Comparison of ENCODE assay signal across 19 cellular contexts in the genomic region with DNA sequence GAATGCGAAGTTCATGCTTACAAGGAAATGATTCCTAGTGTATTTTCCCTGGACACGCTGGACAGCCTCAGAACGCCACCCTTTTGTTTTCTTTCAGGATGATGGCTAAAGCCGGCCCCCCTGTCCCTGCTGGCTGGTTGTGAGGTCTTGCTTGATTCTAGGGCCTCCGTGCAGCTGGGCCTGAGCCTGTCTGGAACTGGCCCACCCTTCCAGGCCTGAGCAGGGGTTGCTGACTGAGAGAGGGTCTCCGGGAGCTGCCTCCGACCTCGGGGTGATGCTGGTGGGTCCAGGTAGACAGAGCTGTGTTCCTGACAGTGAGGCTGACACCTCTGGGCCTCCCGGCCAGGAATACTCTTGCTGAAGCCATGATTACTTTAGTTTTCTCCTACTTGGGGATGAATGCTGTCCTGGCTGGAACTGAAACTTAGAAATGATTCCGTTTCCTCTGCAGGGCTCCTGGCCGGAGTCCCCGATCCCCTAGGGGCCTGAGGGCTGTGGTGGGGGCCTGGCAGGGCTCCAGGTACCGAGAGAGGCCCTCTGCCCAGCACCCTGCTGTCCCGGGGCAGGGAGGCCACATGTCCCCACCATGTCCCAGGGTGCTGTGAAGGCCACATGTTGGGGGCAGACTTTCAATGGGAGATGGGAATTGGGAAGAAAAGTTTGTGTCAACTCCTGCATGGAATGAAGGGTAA. TPM values are rescaled to one million over a fixed set of nuclear protein-coding genes. Genes with fewer than 3 reads are reported as not detected.
DNase-seq lines count a peak whose midpoint lies in the region; ATAC-seq, FAIRE-seq and TF ChIP-seq lines count a peak whose summit lies in the region.
"Had no signal": no experiment of that assay in that cellular context is flagged by ENCODE, and none has a peak within 500 bp of the region (broad histone marks: within the 10 kb centered on the region; RNA-seq: fewer than 3 reads in every experiment).

No MANE protein-coding gene starts in this region.

- no peak overlapping the region for H2AK5ac ChIP-seq in mesendoderm (ENCODE audit: low read length)

- in situ Hi-C loops in K562 (cut with MboI): no loop called here

- H3K4me3 ChIP-seq in K562: no peak overlapping the region
- no peak overlapping the region for H3K4me3 ChIP-seq in heart left ventricle
- no peak overlapping the region for H3K4me3 ChIP-seq in tibial artery
- H3K4me3 ChIP-seq in mesendoderm (ENCODE audit: low read length): no peak overlapping the region
- H3K4me3 ChIP-seq: left lung, pancreas had no signal

- peaks cover 86 to 96% of the 10 kb centered on the region in 2 experiments for H3K27me3 ChIP-seq in K562 (ENCODE audit: control insufficient read depth in 2 of 2, insufficient read depth in 2 of 2, low read length in 2 of 2)
- no peaks in the 10 kb centered on the region for H3K27me3 ChIP-seq in heart left ventricle
- H3K27me3 ChIP-seq in tibial artery: no peaks in the 10 kb centered on the region
- no peaks in the 10 kb centered on the region for H3K27me3 ChIP-seq in mesendoderm (ENCODE audit: insufficient read depth, low read length, poor library complexity)
- H3K27me3 ChIP-seq: pancreas had no signal

- ATAC-seq in K562: no peak
- peak in 2 of 4 donors; percentile 20 to 32 for ATAC-seq in heart left ventricle
- ATAC-seq in HG03342 (IDR thresholded peaks at IDR 0.05; ENCODE audit: unreplicated experiment): no peak
- ATAC-seq: activated T-helper 17 cell treated with anti-CD3 and anti-CD28 coated beads, Interleukin-2, amount 50 U/mL, for 72 hours; left lung had no signal

- H4K8ac ChIP-seq in mesendoderm (ENCODE audit: low read depth, low read length): no peak overlapping the region

- H3K27me3 Mint-ChIP-seq in neural crest cell (ENCODE audit: low read depth): no peaks in the 10 kb centered on the region
- H3K27me3 Mint-ChIP-seq: activated naive CD8-positive, alpha-beta T cell treated with anti-CD3 and anti-CD28 coated beads for 36 hours; activated T-helper 17 cell treated with anti-CD3 and anti-CD28 coated beads, Interleukin-2, amount 50 U/mL, for 72 hours had no signal

- H3K4me1 Mint-ChIP-seq in neural crest cell: peaks cover 17% of the 10 kb centered on the region
- H3K4me1 Mint-ChIP-seq: activated naive CD8-positive, alpha-beta T cell treated with anti-CD3 and anti-CD28 coated beads for 36 hours; activated T-helper 17 cell treated with anti-CD3 and anti-CD28 coated beads, Interleukin-2, amount 50 U/mL, for 72 hours had no signal

- no peak for TF ChIP-seq POLR2A in K562 (conservative IDR thresholded peaks at IDR 0.05)
- TF ChIP-seq POLR2A in heart left ventricle (IDR thresholded peaks at IDR 0.05): no peak

- H3K27ac Mint-ChIP-seq in neural crest cell (ENCODE audit: unreplicated experiment): peak overlapping the region; percentile 37
- H3K27ac Mint-ChIP-seq: activated naive CD8-positive, alpha-beta T cell treated with anti-CD3 and anti-CD28 coated beads for 36 hours; activated T-helper 17 cell treated with anti-CD3 and anti-CD28 coated beads, Interleukin-2, amount 50 U/mL, for 72 hours had no signal

- no peaks in the 10 kb centered on the region for H3K9me3 Mint-ChIP-seq in neural crest cell
- H3K9me3 Mint-ChIP-seq: activated naive CD8-positive, alpha-beta T cell treated with anti-CD3 and anti-CD28 coated beads for 36 hours; activated T-helper 17 cell treated with anti-CD3 and anti-CD28 coated beads, Interleukin-2, amount 50 U/mL, for 72 hours had no signal

- TF ChIP-seq CTCF in K562 (IDR thresholded peaks at IDR 0.05 in 2 of 3, conservative IDR thresholded peaks at IDR 0.05 in 1 of 3; ENCODE audit: insufficient read depth in 2 of 3, low read depth in 1 of 3, low read length in 3 of 3) (no peak), heart left ventricle (IDR thresholded peaks at IDR 0.05) (no peak), neural crest cell (conservative IDR thresholded peaks at IDR 0.05) (no peak), tibial artery (IDR thresholded peaks at IDR 0.05) (no peak)

- no peak overlapping the region for H3K56ac ChIP-seq in mesendoderm (ENCODE audit: low read length)

- H3K18ac ChIP-seq in mesendoderm (ENCODE audit: low read length): no peak overlapping the region

- CTCF ChIA-PET in K562 (lab: Yijun Ruan, JAX; ENCODE audit: low intra/inter-chr PET ratio): no interaction called here

- no peak for FAIRE-seq in K562 (lab: Jason Lieb, UNC)
- FAIRE-seq: endometrium, HepG2, pancreas had no signal

- peaks cover 0 to 42% of the 10 kb centered on the region in 2 experiments; a peak in 1 of 5 replicates for H3K4me1 ChIP-seq in K562 (replicated peaks in 1 of 2; ENCODE audit: control insufficient read depth in 2 of 2, insufficient read depth in 2 of 2, low read length in 2 of 2)
- peaks cover 0 to 13% (median 7%) of the 10 kb centered on the region in 12 donors for H3K4me1 ChIP-seq in heart left ventricle
- peaks cover 0 to 26% (median 25%) of the 10 kb centered on the region in 4 donors for H3K4me1 ChIP-seq in tibial artery
- no peaks in the 10 kb centered on the region for H3K4me1 ChIP-seq in mesendoderm (ENCODE audit: control insufficient read depth, low read depth, low read length)
- H3K4me1 ChIP-seq: left lung, pancreas had no signal

- no TSS peak for BruUV-seq in K562 (replicated peaks; lab: Mats Ljungman, UMichigan)

- H3K4ac ChIP-seq in mesendoderm (ENCODE audit: low read depth, low read length): no peak overlapping the region

- H3K9ac ChIP-seq in K562 (ENCODE audit: insufficient read depth in 1 of 2, low read depth in 2 of 2, low read length in 2 of 2): no peak overlapping the region; a peak in 1 of 4 replicates
- H3K9ac ChIP-seq in mesendoderm (ENCODE audit: low read length): no peak overlapping the region

- H3K4me2 ChIP-seq in K562 (ENCODE audit: insufficient read depth, low read length) (no peak overlapping the region), mesendoderm (ENCODE audit: low read length) (no peak overlapping the region)

- no peaks in the 10 kb centered on the region for H3K79me2 ChIP-seq in K562 (ENCODE audit: control insufficient read depth, insufficient read depth, low read length)
- H3K79me2 ChIP-seq in mesendoderm (ENCODE audit: control insufficient read depth, insufficient read depth, low read length): no peaks in the 10 kb centered on the region

- TF ChIP-seq EP300 in K562 (IDR thresholded peaks at IDR 0.05; ENCODE audit: low read length): no peak

- H3K23ac ChIP-seq in mesendoderm (ENCODE audit: low read length): no peak overlapping the region

- H3K9me3 ChIP-seq in K562 (replicated peaks; ENCODE audit: control insufficient read depth, insufficient read depth, low read depth, low read length) (no peaks in the 10 kb centered on the region), heart left ventricle (no peaks in the 10 kb centered on the region), tibial artery (no peaks in the 10 kb centered on the region)
- H3K9me3 ChIP-seq: left lung, pancreas had no signal

- H2BK5ac ChIP-seq in mesendoderm (ENCODE audit: low read length): no peak overlapping the region

- H3K79me1 ChIP-seq in mesendoderm (ENCODE audit: low read length): no peaks in the 10 kb centered on the region

- H2AFZ ChIP-seq in K562 (ENCODE audit: low read depth, low read length): no peak overlapping the region

- TF ChIP-seq RAD21 in K562 (CRISPR knock-in tag; conservative IDR thresholded peaks at IDR 0.05 in 1 of 2, IDR thresholded peaks at IDR 0.05 in 1 of 2): no peak

- H3K4me3 Mint-ChIP-seq in neural crest cell: no peak overlapping the region
- H3K4me3 Mint-ChIP-seq: activated naive CD8-positive, alpha-beta T cell treated with anti-CD3 and anti-CD28 coated beads for 36 hours; activated T-helper 17 cell treated with anti-CD3 and anti-CD28 coated beads, Interleukin-2, amount 50 U/mL, for 72 hours had no signal

- no peak overlapping the region for H4K5ac ChIP-seq in mesendoderm (ENCODE audit: low read length)

- H4K20me1 ChIP-seq in K562 (replicated peaks; ENCODE audit: control insufficient read depth, insufficient read depth, low read length): peaks cover 9% of the 10 kb centered on the region

- no peaks in the 10 kb centered on the region for H3K36me3 Mint-ChIP-seq in neural crest cell (ENCODE audit: low read depth)
- H3K36me3 Mint-ChIP-seq: activated naive CD8-positive, alpha-beta T cell treated with anti-CD3 and anti-CD28 coated beads for 36 hours had no signal

- no peaks in the 10 kb centered on the region for H3K9me1 ChIP-seq in K562 (ENCODE audit: control insufficient read depth, insufficient read depth, low read length)

- no peak overlapping the region for H3K27ac ChIP-seq in K562 (ENCODE audit: extremely low read depth, low read depth, low read length)
- peak overlapping the region in 9 of 12 donors; percentile 13 to 69 (median 53) for H3K27ac ChIP-seq in heart left ventricle
- peak overlapping the region; percentile 49 to 70 for H3K27ac ChIP-seq in tibial artery
- no peak overlapping the region for H3K27ac ChIP-seq in mesendoderm (ENCODE audit: low read depth, low read length)
- H3K27ac ChIP-seq: left lung, pancreas, RWPE1 had no signal

- H3K36me3 ChIP-seq in K562 (ENCODE audit: control insufficient read depth, insufficient read depth, low read length): no peaks in the 10 kb centered on the region
- no peaks in the 10 kb centered on the region for H3K36me3 ChIP-seq in heart left ventricle
- H3K36me3 ChIP-seq in tibial artery: no peaks in the 10 kb centered on the region
- H3K36me3 ChIP-seq in mesendoderm (ENCODE audit: control insufficient read depth, insufficient read depth, low read length): no peaks in the 10 kb centered on the region
- H3K36me3 ChIP-seq: left lung, pancreas had no signal

- no peak overlapping the region for H2BK120ac ChIP-seq in mesendoderm (ENCODE audit: low read depth, low read length)

- 2% methylated on average over 14 of the region's 14 CpGs for WGBS in K562 (ENCODE audit: insufficient coverage, low coverage, missing lambda C conversion rate)
- 53 to 69% (median 59%) methylated on average over 14 of the region's 14 CpGs for WGBS in heart left ventricle, 4 donors
- WGBS in mesendoderm (ENCODE audit: extremely low coverage, insufficient coverage, low lambda C conversion rate): no CpG with 5 or more reads among the region's 14 CpGs

- no peak overlapping the region for H2BK15ac ChIP-seq in mesendoderm (replicated peaks; ENCODE audit: low read depth)

- intact Hi-C loops in K562 (cut with micrococcal nuclease) (no loop called here), heart left ventricle (cut with DNase I) (no loop called here), tibial artery (cut with DNase I; ENCODE audit: low total_unique reads) (no loop called here)

- DNase-seq in K562 (ENCODE audit: extremely low read depth in 1 of 4, low spot score in 3 of 4) (no peak), heart left ventricle (peak in 3 of 5 donors; percentile 23 to 32 (median 23)), neural crest cell (ENCODE audit: low read depth, low spot score) (no peak), tibial artery (peak; percentile 18 to 50), mesendoderm (no peak), AG08396 (ENCODE audit: low spot score) (no peak)
- DNase-seq: activated CD4-positive, alpha-beta T cell treated with anti-CD3 and anti-CD28 coated beads for 4 hours; activated naive CD8-positive, alpha-beta T cell treated with anti-CD3 and anti-CD28 coated beads for 36 hours; HCEC 1CT; NCI-H1105 treated with DMSO at 0.1 percent for 48 hours; NCI-H526; stimulated activated CD4-positive, alpha-beta T cell treated with anti-CD3 and anti-CD28 coated beads, Interleukin-4, amount 100 ng/mL, for 4 hours had no signal

- POLR2A ChIA-PET in K562 (lab: Yijun Ruan, JAX): no interaction called here

RNA-seq across cellular contexts. Expression of a gene that starts 38.0 kb away (rescaled TPM):
- 24.9 and 49.4 TPM in 2 replicates for total RNA-seq in K562 (2011; cell fraction: chromatin; rRNA removed; ENCODE audit: low replicate concordance)
- 26.6 and 36.7 TPM in 2 replicates for total RNA-seq in K562 (2011; cell fraction: nucleolus; rRNA removed)
- total RNA-seq in K562 (2011; cell fraction: nucleoplasm; rRNA removed): 26.9 and 29.6 TPM in 2 replicates
- total RNA-seq in K562 (2014; rRNA removed): 6.1 and 9.3 TPM in 2 replicates
- 2.3 and 2.9 TPM in 2 replicates for total RNA-seq in K562 (2014; rRNA removed; fragmentation: Illumina TruSeq; extraction: Trizol)
- total RNA-seq in K562 (2015; rRNA removed; fragmentation: Illumina TruSeq; extraction: Trizol): 4.7 and 5.5 TPM in 2 replicates
- 5.1 and 7.6 TPM in 2 replicates for total RNA-seq in K562 (2021)
- polyA plus RNA-seq in K562 (2011; rRNA removed): 3.9 and 4.4 TPM in 2 replicates
- polyA plus RNA-seq in K562 (2011; cell fraction: cytosol; rRNA removed): 4.3 and 4.7 TPM in 2 replicates
- 10.6 and 16.9 TPM in 2 replicates for polyA plus RNA-seq in K562 (2011; cell fraction: nucleus; rRNA removed)
- 3.6 and 6.3 TPM in 2 replicates for polyA plus RNA-seq in K562 (2012)
- 1.8 and 2.7 TPM in 2 replicates for polyA plus RNA-seq in K562 (2014; fragmentation: Illumina TruSeq; extraction: Trizol)
- under 1 TPM; 0.24 to 0.35 TPM for polyA plus RNA-seq in K562 (2014; fragmentation: Nextera tagmentation; extraction: Ambion mirVana)
- 4.2 and 5.8 TPM in 2 replicates for polyA plus RNA-seq in K562 (2014; rRNA removed)
- 5.5 and 9.6 TPM in 2 replicates for polyA minus RNA-seq in K562 (2011; rRNA and poly(A)+ RNA removed)
- 4.8 and 5.6 TPM in 2 replicates for polyA minus RNA-seq in K562 (2011; cell fraction: cytosol; rRNA and poly(A)+ RNA removed)
- polyA minus RNA-seq in K562 (2011; cell fraction: nucleus; rRNA and poly(A)+ RNA removed): 11.7 and 12.0 TPM in 2 replicates
- 1 to 10 TPM; 2.4 to 8.2 (median 3.8) TPM for total RNA-seq in heart left ventricle
- 1 to 10 TPM; 2.2 to 4.0 TPM for polyA plus RNA-seq in heart left ventricle
- 23.7 and 24.4 TPM in 2 replicates for total RNA-seq in neural crest cell
- 2.1 TPM for polyA plus RNA-seq in mesendoderm (2013, experiment 1 of 2)
- polyA plus RNA-seq in mesendoderm (2013, experiment 2 of 2): 1.6 TPM

RNA-seq across cellular contexts. Expression of a gene that starts 38.3 kb away (rescaled TPM):
- 270 and 338 TPM in 2 replicates for total RNA-seq in K562 (2011; cell fraction: chromatin; rRNA removed; ENCODE audit: low replicate concordance)
- 175 and 181 TPM in 2 replicates for total RNA-seq in K562 (2011; cell fraction: nucleolus; rRNA removed)
- 289 and 345 TPM in 2 replicates for total RNA-seq in K562 (2011; cell fraction: nucleoplasm; rRNA removed)
- total RNA-seq in K562 (2014; rRNA removed) (63.1 and 109 TPM in 2 replicates), K562 (2014; rRNA removed; fragmentation: Illumina TruSeq; extraction: Trizol) (183 and 211 TPM in 2 replicates), K562 (2015; rRNA removed; fragmentation: Illumina TruSeq; extraction: Trizol) (146 and 153 TPM in 2 replicates), K562 (2021) (219 and 235 TPM in 2 replicates), heart left ventricle (100 to 1,000 TPM in 3 of 9 donors, 10 to 100 TPM in 6; 47.1 to 124 (median 78.3) TPM), neural crest cell (108 and 111 TPM in 2 replicates)
- polyA plus RNA-seq in K562 (2011; rRNA removed) (316 and 354 TPM in 2 replicates), K562 (2014; fragmentation: Illumina TruSeq; extraction: Trizol) (299 and 323 TPM in 2 replicates), K562 (2014; fragmentation: Nextera tagmentation; extraction: Ambion mirVana) (10 to 100 TPM; 19.6 to 34.5 TPM), K562 (2014; rRNA removed) (216 and 249 TPM in 2 replicates), heart left ventricle (10 to 100 TPM; 43.3 to 92.4 TPM)
- polyA plus RNA-seq in K562 (2011; cell fraction: cytosol; rRNA removed): 218 and 437 TPM in 2 replicates
- polyA plus RNA-seq in K562 (2011; cell fraction: nucleus; rRNA removed): 267 and 372 TPM in 2 replicates
- 133 and 293 TPM in 2 replicates for polyA plus RNA-seq in K562 (2012)
- polyA minus RNA-seq in K562 (2011; rRNA and poly(A)+ RNA removed): 304 and 371 TPM in 2 replicates
- polyA minus RNA-seq in K562 (2011; cell fraction: cytosol; rRNA and poly(A)+ RNA removed): 79.7 and 109 TPM in 2 replicates
- polyA minus RNA-seq in K562 (2011; cell fraction: nucleus; rRNA and poly(A)+ RNA removed): 23.0 and 33.4 TPM in 2 replicates
- polyA plus RNA-seq in mesendoderm (2013, experiment 1 of 2): 78.4 TPM
- 82.3 TPM for polyA plus RNA-seq in mesendoderm (2013, experiment 2 of 2)

RNA-seq across cellular contexts. Expression of a gene that starts 59.0 kb away (rescaled TPM):
- 13.3 and 27.8 TPM in 2 replicates for total RNA-seq in K562 (2011; cell fraction: chromatin; rRNA removed; ENCODE audit: low replicate concordance)
- 23.4 and 30.4 TPM in 2 replicates for total RNA-seq in K562 (2011; cell fraction: nucleolus; rRNA removed)
- total RNA-seq in K562 (2011; cell fraction: nucleoplasm; rRNA removed): 18.3 and 19.9 TPM in 2 replicates
- total RNA-seq in K562 (2014; rRNA removed): 24.5 and 26.2 TPM in 2 replicates
- 5.6 and 5.7 TPM in 2 replicates for total RNA-seq in K562 (2014; rRNA removed; fragmentation: Illumina TruSeq; extraction: Trizol)
- 8.4 and 9.3 TPM in 2 replicates for total RNA-seq in K562 (2015; rRNA removed; fragmentation: Illumina TruSeq; extraction: Trizol)
- 18.2 and 18.7 TPM in 2 replicates for total RNA-seq in K562 (2021)
- 8.7 and 9.4 TPM in 2 replicates for polyA plus RNA-seq in K562 (2011; rRNA removed)
- 9.6 and 19.3 TPM in 2 replicates for polyA plus RNA-seq in K562 (2011; cell fraction: cytosol; rRNA removed)
- polyA plus RNA-seq in K562 (2011; cell fraction: nucleus; rRNA removed): 18.8 and 28.5 TPM in 2 replicates
- polyA plus RNA-seq in K562 (2012): 9.3 and 13.4 TPM in 2 replicates
- 6.4 and 10.6 TPM in 2 replicates for polyA plus RNA-seq in K562 (2014; fragmentation: Illumina TruSeq; extraction: Trizol)
- under 1 TPM; 0.03 to 0.11 TPM for polyA plus RNA-seq in K562 (2014; fragmentation: Nextera tagmentation; extraction: Ambion mirVana)
- polyA plus RNA-seq in K562 (2014; rRNA removed): 18.8 and 22.5 TPM in 2 replicates
- polyA minus RNA-seq in K562 (2011; rRNA and poly(A)+ RNA removed): 3.5 and 3.9 TPM in 2 replicates
- 5.4 and 14.7 TPM in 2 replicates for polyA minus RNA-seq in K562 (2011; cell fraction: cytosol; rRNA and poly(A)+ RNA removed)
- polyA minus RNA-seq in K562 (2011; cell fraction: nucleus; rRNA and poly(A)+ RNA removed): 11.1 and 14.0 TPM in 2 replicates
- 10 to 100 TPM; 17.2 to 26.5 (median 18.9) TPM for total RNA-seq in heart left ventricle
- polyA plus RNA-seq in heart left ventricle: 10 to 100 TPM; 14.7 to 18.6 TPM
- 31.2 and 31.9 TPM in 2 replicates for total RNA-seq in neural crest cell
- polyA plus RNA-seq in mesendoderm (2013, experiment 1 of 2): 17.5 TPM
- polyA plus RNA-seq in mesendoderm (2013, experiment 2 of 2): 18.3 TPM

Comparison
In these comparisons a context has a peak if more than half of its experiments do, and no peak if none do; other contexts are left out.
1. DNase-seq: peak in heart left ventricle (3 of 5) and tibial artery (2 of 2); none in K562 (0 of 4), neural crest cell (single experiment), mesendoderm (single experiment) and AG08396 (single experiment).
2. H3K27ac ChIP-seq: peak in heart left ventricle (9 of 12) and tibial artery (2 of 2); none in K562 (single experiment) and mesendoderm (single experiment).